Comparison of ENCODE assay signal across 18 cellular contexts in the genomic region with DNA sequence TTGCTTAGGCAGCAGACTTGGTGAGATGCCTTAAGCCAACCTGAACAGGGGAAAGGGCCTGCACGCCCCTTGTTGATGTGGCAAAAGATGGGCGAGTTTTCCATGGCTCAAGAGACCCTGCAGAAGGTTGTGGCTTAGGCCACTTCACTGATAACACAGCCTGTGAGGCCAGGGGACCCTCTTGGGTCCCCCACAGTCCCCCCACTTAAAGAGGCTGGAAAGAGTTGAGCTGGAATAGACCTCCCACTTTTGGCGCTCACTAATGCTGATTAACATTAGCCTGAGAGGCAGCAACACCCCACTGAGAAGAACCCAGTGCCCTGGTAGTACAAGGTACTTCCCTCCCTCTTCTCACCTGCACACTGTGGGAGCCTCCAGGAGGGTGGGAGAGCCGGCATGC.
"Had no signal": no experiment of that assay in that cellular context is flagged by ENCODE, and none has a peak within 500 bp of the region (broad histone marks: within the 10 kb centered on the region; RNA-seq: fewer than 3 reads in every experiment).

No MANE protein-coding gene starts in this region.

- H3K27me3 ChIP-seq: hepatocyte, pancreas, right lobe of liver, thyroid gland, uterus had no signal

- H3K4me1 ChIP-seq: pancreas, prostate gland, right lobe of liver, suprapubic skin, thyroid gland, uterus had no signal

- H3K27ac ChIP-seq: hepatocyte, pancreas, prostate gland, right lobe of liver, suprapubic skin, thyroid gland, uterus had no signal

- DNase-seq: dermis blood vessel endothelial cell; effector CD4-positive, alpha-beta T cell; foreskin melanocyte; kidney glomerular epithelial cell; mucosa of descending colon; natural killer cell; nucleus accumbens; pancreas; right lobe of liver; stimulated activated CD4-positive, alpha-beta T cell treated with anti-CD3 and anti-CD28 coated beads, Interleukin-4, amount 100 ng/mL, for 1 hour; stimulated activated CD8-positive, alpha-beta memory T cell treated with anti-CD3 and anti-CD28 coated beads, Interleukin-4, amount 100 ng/mL, for 48 hours; stimulated activated naive CD8-positive, alpha-beta T cell treated with anti-CD3 and anti-CD28 coated beads, Interleukin-15, Interleukin-2, amounts not matched to agents 100 U/mL and 50 U/mL, for 24 hours; thyroid gland; uterus had no signal

- H3K4me3 ChIP-seq: hepatocyte, mucosa of descending colon, pancreas, prostate gland, right lobe of liver, suprapubic skin, thyroid gland, uterus had no signal

- H3K36me3 ChIP-seq: pancreas, prostate gland, right lobe of liver, suprapubic skin, thyroid gland, uterus had no signal

- ATAC-seq: mucosa of descending colon; natural killer cell; pancreas; right lobe of liver; stimulated activated effector memory CD8-positive, alpha-beta T cell treated with anti-CD3 and anti-CD28 coated beads, Interleukin-12 subunit alpha, Interleukin-12 subunit beta, amount 100 ng/mL, for 72 hours; stimulated activated naive CD8-positive, alpha-beta T cell treated with anti-CD3 and anti-CD28 coated beads, Interleukin-15, Interleukin-2, amounts not matched to agents 100 U/mL and 50 U/mL, for 24 hours had no signal

- H3K9me3 ChIP-seq: mucosa of descending colon, pancreas, prostate gland, right lobe of liver, suprapubic skin, thyroid gland, uterus had no signal
